17 cellular contexts compared by ENCODE assay signal in genomic region chr16:47386201-47386718, GRCh38.
DNase-seq lines count a peak whose midpoint lies in the region; ATAC-seq and TF ChIP-seq lines count a peak whose summit lies in the region.
"Had no signal": no experiment of that assay in that cellular context is flagged by ENCODE, and none has a peak within 500 bp of the region (broad histone marks: within the 10 kb centered on the region; RNA-seq: fewer than 3 reads in every experiment).

No MANE protein-coding gene starts in this region.

- H3K4me1 Mint-ChIP-seq in central memory CD8-positive, alpha-beta T cell: peaks cover 7% of the 10 kb centered on the region

- H3K36me3 Mint-ChIP-seq in central memory CD8-positive, alpha-beta T cell (ENCODE audit: insufficient read depth): peaks cover 2% of the 10 kb centered on the region

- H4K91ac ChIP-seq in trophoblast cell (ENCODE audit: low read depth, low read length): no peak overlapping the region

- H2AK5ac ChIP-seq in mesendoderm (ENCODE audit: low read length): no peak overlapping the region
- no peak overlapping the region for H2AK5ac ChIP-seq in trophoblast cell (ENCODE audit: low read length)

- peak overlapping the region; percentile 72 for H3K27ac ChIP-seq in cardiac muscle cell
- H3K27ac ChIP-seq in mesendoderm (ENCODE audit: low read depth, low read length): no peak overlapping the region
- H3K27ac ChIP-seq in trophoblast cell (ENCODE audit: low read depth, low read length): peak overlapping the region; percentile 16
- H3K27ac ChIP-seq: 22Rv1 had no signal

- peak overlapping the region; percentile 22 for H3K27ac Mint-ChIP-seq in central memory CD8-positive, alpha-beta T cell (ENCODE audit: low read depth)
- H3K27ac Mint-ChIP-seq: CD14-positive monocyte; CD8-positive, alpha-beta T cell had no signal

- no peak overlapping the region for H2BK12ac ChIP-seq in trophoblast cell (ENCODE audit: low read length)

- H3K4me3 ChIP-seq in cardiac muscle cell (no peak overlapping the region), mesendoderm (ENCODE audit: low read length) (no peak overlapping the region), trophoblast cell (ENCODE audit: low read depth, low read length) (no peak overlapping the region)

- H3K9me3 ChIP-seq in cardiac muscle cell (ENCODE audit: low read depth) (no peaks in the 10 kb centered on the region), trophoblast cell (ENCODE audit: insufficient read depth, low read depth, low read length) (no peaks in the 10 kb centered on the region)

- no peak overlapping the region for H2BK120ac ChIP-seq in mesendoderm (ENCODE audit: low read depth, low read length)
- no peak overlapping the region for H2BK120ac ChIP-seq in trophoblast cell (ENCODE audit: insufficient read depth, low read length, poor library complexity)

- H2BK5ac ChIP-seq in mesendoderm (ENCODE audit: low read length) (no peak overlapping the region), trophoblast cell (ENCODE audit: low read depth, low read length, poor library complexity) (no peak overlapping the region)

- H3K9ac ChIP-seq in mesendoderm (ENCODE audit: low read length) (no peak overlapping the region), trophoblast cell (ENCODE audit: low read length) (no peak overlapping the region)

- H3K27me3 Mint-ChIP-seq in central memory CD8-positive, alpha-beta T cell: no peaks in the 10 kb centered on the region

- no peak overlapping the region for H3K4me3 Mint-ChIP-seq in central memory CD8-positive, alpha-beta T cell
- H3K4me3 Mint-ChIP-seq: CD14-positive monocyte; CD8-positive, alpha-beta T cell had no signal

- H3K4ac ChIP-seq in mesendoderm (ENCODE audit: low read depth, low read length): no peak overlapping the region
- no peak overlapping the region for H3K4ac ChIP-seq in trophoblast cell (ENCODE audit: low read depth, low read length)

- H4K12ac ChIP-seq in trophoblast cell (ENCODE audit: low read depth, low read length): no peak overlapping the region

- no peak overlapping the region for H2AFZ ChIP-seq in trophoblast cell (ENCODE audit: insufficient read depth, low read length, poor library complexity)

- H3K4me2 ChIP-seq in mesendoderm (ENCODE audit: low read length): no peak overlapping the region
- H3K4me2 ChIP-seq in trophoblast cell (ENCODE audit: low read length): no peak overlapping the region

- intact Hi-C loops in Right ventricle myocardium superior (cut with DNase I): no loop called here

- peaks cover 25% of the 10 kb centered on the region for H3K4me1 ChIP-seq in cardiac muscle cell (ENCODE audit: low read depth)
- H3K4me1 ChIP-seq in mesendoderm (ENCODE audit: control insufficient read depth, low read depth, low read length): peaks cover 2% of the 10 kb centered on the region
- peaks cover 7 to 9% of the 10 kb centered on the region in 2 experiments for H3K4me1 ChIP-seq in trophoblast cell (ENCODE audit: control insufficient read depth in 1 of 2, insufficient read depth in 2 of 2, low read length in 2 of 2)

- H3K9me3 Mint-ChIP-seq in central memory CD8-positive, alpha-beta T cell: no peaks in the 10 kb centered on the region
- H3K9me3 Mint-ChIP-seq: CD14-positive monocyte; CD8-positive, alpha-beta T cell had no signal

- H3K23ac ChIP-seq in mesendoderm (ENCODE audit: low read length) (no peak overlapping the region), trophoblast cell (ENCODE audit: low read length) (no peak overlapping the region)

- no peaks in the 10 kb centered on the region for H3K79me2 ChIP-seq in mesendoderm (ENCODE audit: control insufficient read depth, insufficient read depth, low read length)
- H3K79me2 ChIP-seq in trophoblast cell (ENCODE audit: control insufficient read depth, insufficient read depth, low read length, poor library complexity): no peaks in the 10 kb centered on the region

- no peaks in the 10 kb centered on the region for H3K36me3 ChIP-seq in cardiac muscle cell
- no peaks in the 10 kb centered on the region for H3K36me3 ChIP-seq in mesendoderm (ENCODE audit: control insufficient read depth, insufficient read depth, low read length)
- no peaks in the 10 kb centered on the region for H3K36me3 ChIP-seq in trophoblast cell (ENCODE audit: control insufficient read depth in 1 of 2, insufficient read depth in 2 of 2, low read length in 2 of 2)

- H4K8ac ChIP-seq in mesendoderm (ENCODE audit: low read depth, low read length) (no peak overlapping the region), trophoblast cell (ENCODE audit: low read depth, low read length) (no peak overlapping the region)

- H3K27me3 ChIP-seq in cardiac muscle cell (no peaks in the 10 kb centered on the region), mesendoderm (ENCODE audit: insufficient read depth, low read length, poor library complexity) (no peaks in the 10 kb centered on the region), trophoblast cell (ENCODE audit: insufficient read depth, low read length) (no peaks in the 10 kb centered on the region)

- no peak overlapping the region for H2BK15ac ChIP-seq in mesendoderm (replicated peaks; ENCODE audit: low read depth)

- H3K18ac ChIP-seq in mesendoderm (ENCODE audit: low read length) (peak overlapping the region; percentile 40), trophoblast cell (ENCODE audit: low read length) (no peak overlapping the region)

- H3K14ac ChIP-seq in trophoblast cell (ENCODE audit: low read length): no peak overlapping the region

- no peak overlapping the region for H4K5ac ChIP-seq in mesendoderm (ENCODE audit: low read length)

- ATAC-seq in Right ventricle myocardium superior (ENCODE audit: poor library complexity): no peak
- ATAC-seq in central memory CD8-positive, alpha-beta T cell (replicated peaks; ENCODE audit: extremely low read depth, poor library complexity, severe bottlenecking): no peak
- ATAC-seq in GM19455 (IDR thresholded peaks at IDR 0.05; ENCODE audit: unreplicated experiment): no peak
- ATAC-seq: CD8-positive, alpha-beta T cell; HCT116 had no signal

- no peak for DNase-seq in cardiac muscle cell (ENCODE audit: low read depth in 1 of 2, low spot score in 1 of 2)
- DNase-seq in Right ventricle myocardium superior: no peak
- DNase-seq in central memory CD8-positive, alpha-beta T cell (ENCODE audit: low spot score in 2 of 2): no peak
- peak; percentile 52 for DNase-seq in mesendoderm
- no peak for DNase-seq in trophoblast cell
- no peak for DNase-seq in NCI-H146 treated with DMSO at 0.1 percent for 48 hours (lab: John Stamatoyannopoulos, UW; ENCODE audit: unreplicated experiment)
- no peak for DNase-seq in NCI-H1092 (lab: John Stamatoyannopoulos, UW)
- DNase-seq: CD8-positive, alpha-beta T cell; COR-L47; DMS153; DMS79 treated with DMSO at 0.1 percent for 48 hours; EL; GDM1 had no signal

- no peaks in the 10 kb centered on the region for H3K79me1 ChIP-seq in mesendoderm (ENCODE audit: low read length)
- peaks cover 2% of the 10 kb centered on the region for H3K79me1 ChIP-seq in trophoblast cell (ENCODE audit: low read length)

- no peak overlapping the region for H3K56ac ChIP-seq in mesendoderm (ENCODE audit: low read length)

- WGBS in mesendoderm (ENCODE audit: extremely low coverage, insufficient coverage, low lambda C conversion rate): no CpG with 5 or more reads among the region's 5 CpGs
- WGBS in trophoblast cell (ENCODE audit: extremely low coverage, insufficient coverage, insufficient read length): no CpG with 5 or more reads among the region's 5 CpGs

- no peak for TF ChIP-seq CTCF in cardiac muscle cell (IDR thresholded peaks at IDR 0.05; ENCODE audit: low read depth, low read length)
